8 cellular contexts compared by ENCODE assay signal in genomic region chr6:134640975-134641429, GRCh38.
DNase-seq lines count a peak whose midpoint lies in the region; ATAC-seq and TF ChIP-seq lines count a peak whose summit lies in the region.

No MANE protein-coding gene starts in this region.

- H3K27ac ChIP-seq in dorsolateral prefrontal cortex (peak overlapping the region in 58 of 59 donors; percentile 40 to 91 (median 79)), lung (ENCODE audit: low read depth in 1 of 2, low read length in 1 of 2) (peak overlapping the region in 1 of 2 donors; percentile 26)

- intact Hi-C loops in dorsolateral prefrontal cortex (cut with DNase I): loop anchor here (2.0 to 5.0 kb wide), 4 partner anchors 74 to 466 kb away; no protein-coding TSS in a partner anchor

- H3K9me3 ChIP-seq in lung (ENCODE audit: control insufficient read depth in 2 of 2, insufficient read depth in 1 of 2, low read length in 1 of 2): no peaks in the 10 kb centered on the region

- H3K4me3 ChIP-seq in dorsolateral prefrontal cortex (no peak overlapping the region), lung (no peak overlapping the region)

- TF ChIP-seq CTCF in AG09319 (IDR thresholded peaks at IDR 0.05; ENCODE audit: low read depth, low read length): peak; percentile 93
- TF ChIP-seq CTCF in dorsolateral prefrontal cortex (IDR thresholded peaks at IDR 0.05 in 54 of 56, conservative IDR thresholded peaks at IDR 0.05 in 2 of 56; ENCODE audit: low read depth in 1 of 56, partially characterized antibody in 56 of 56): peak; percentile 81 to 98 (median 94)
- peak; percentile 92 for TF ChIP-seq CTCF in lung (IDR thresholded peaks at IDR 0.05; ENCODE audit: control extremely low read depth, extremely low read depth)

- H3K27me3 ChIP-seq in dorsolateral prefrontal cortex: no peaks in the 10 kb centered on the region
- H3K27me3 ChIP-seq in lung (ENCODE audit: control insufficient read depth, insufficient read depth): no peaks in the 10 kb centered on the region

- H3K4me1 ChIP-seq in lung (ENCODE audit: control insufficient read depth in 2 of 2, insufficient read depth in 2 of 2, low read length in 2 of 2): peaks cover 3 to 4% of the 10 kb centered on the region in 2 donors

- WGBS in lung, 2 donors: 33 to 36% methylated on average over 1 of the region's 1 CpG

- DNase-seq in AG09319 (ENCODE audit: extremely low read depth, low read depth) (peak; percentile 77), NCI-H526 treated with DMSO at 0.1 percent for 48 hours (lab: John Stamatoyannopoulos, UW) (peak; percentile 29), dorsolateral prefrontal cortex (peak; percentile 58 to 93 (median 81)), lung (ENCODE audit: low spot score) (peak; percentile 82)
- peak; percentile 77 to 83 for DNase-seq in activated CD4-positive, alpha-beta T cell treated with anti-CD3 and anti-CD28 coated beads, Interleukin-2, amount 50 U/mL, for 48 hours
- DNase-seq in stimulated activated CD8-positive, alpha-beta memory T cell treated with anti-CD3 and anti-CD28 coated beads, Interleukin-12 subunit alpha, Interleukin-12 subunit beta, amount 100 ng/mL, for 24 hours (ENCODE audit: extremely low read depth): peak; percentile 32

- no peaks in the 10 kb centered on the region for H3K36me3 ChIP-seq in lung (ENCODE audit: control insufficient read depth in 2 of 2, insufficient read depth in 2 of 2, low read length in 2 of 2)

- ATAC-seq in GM18873 (IDR thresholded peaks at IDR 0.05; ENCODE audit: low FRiP score, unreplicated experiment) (peak; percentile 80), HG03196 (IDR thresholded peaks at IDR 0.05; ENCODE audit: unreplicated experiment) (peak; percentile 92), lung (ENCODE audit: insufficient read depth, low FRiP score) (peak; percentile 90)

Comparison
In these comparisons a context has a peak if more than half of its experiments do, and no peak if none do; other contexts are left out.
1. DNase-seq: peak in every context shown above with its lines; median percentile 82 in lung; 81 in dorsolateral prefrontal cortex; 80 in activated CD4-positive, alpha-beta T cell treated with anti-CD3 and anti-CD28 coated beads, Interleukin-2, amount 50 U/mL, for 48 hours; 77 in AG09319; 32 in stimulated activated CD8-positive, alpha-beta memory T cell treated with anti-CD3 and anti-CD28 coated beads, Interleukin-12 subunit alpha, Interleukin-12 subunit beta, amount 100 ng/mL, for 24 hours; 29 in NCI-H526 treated with DMSO at 0.1 percent for 48 hours.